24 cellular contexts compared by ENCODE assay signal in genomic region chr7:32221756-32222155, GRCh38.
DNase-seq lines count a peak whose midpoint lies in the region; ATAC-seq and TF ChIP-seq lines count a peak whose summit lies in the region.
"Had no signal": no experiment of that assay in that cellular context is flagged by ENCODE, and none has a peak within 500 bp of the region (broad histone marks: within the 10 kb centered on the region; RNA-seq: fewer than 3 reads in every experiment).

No MANE protein-coding gene starts in this region.

- H3K4me3 ChIP-seq in heart right ventricle (no peak overlapping the region), esophagus muscularis mucosa (no peak overlapping the region)
- H3K4me3 ChIP-seq: BLaER1 treated with 17β-estradiol and CSF1 and Interleukin-3, amounts not matched to agents 10 nM and 100 nM; K562; Peyer's patch; SK-N-MC had no signal

- peaks cover 0 to 5% (median 0%) of the 10 kb centered on the region in 9 donors for H3K4me1 ChIP-seq in heart right ventricle
- no peaks in the 10 kb centered on the region for H3K4me1 ChIP-seq in esophagus muscularis mucosa
- H3K4me1 ChIP-seq: BLaER1 treated with 17β-estradiol and CSF1 and Interleukin-3, amounts not matched to agents 10 nM and 100 nM; Caco-2; Peyer's patch had no signal

- intact Hi-C loops in cardiac septum (cut with DNase I) (no loop called here), heart right ventricle (cut with DNase I) (no loop called here), esophagus muscularis mucosa (cut with DNase I) (no loop called here)

- DNase-seq in NCI-H1694 treated with DMSO at 0.1 percent for 48 hours (lab: John Stamatoyannopoulos, UW) = peak; percentile 7
- DNase-seq in NCI-H1694 (lab: John Stamatoyannopoulos, UW) = no peak
- DNase-seq in cardiac septum (ENCODE audit: low spot score) = peak; percentile 68
- DNase-seq in heart right ventricle = no peak
- peak; percentile 68 for DNase-seq in esophagus muscularis mucosa (ENCODE audit: extremely low spot score)
- no peak for DNase-seq in NCI-H2107 (lab: John Stamatoyannopoulos, UW)
- no peak for DNase-seq in AG08396 (ENCODE audit: low spot score)
- DNase-seq: AML-193; Caco-2; CD4-positive, alpha-beta T cell; Kasumi-1; MV-4-11; NCI-H1105; NCI-H1436 treated with DMSO at 0.1 percent for 48 hours; NCI-H2029; NCI-H2227 treated with DMSO at 0.1 percent for 48 hours; NCI-H526 treated with DMSO at 0.1 percent for 48 hours; Peyer's patch; SIG-M5 had no signal

- TF ChIP-seq CTCF in heart right ventricle (IDR thresholded peaks at IDR 0.05) (no peak), esophagus muscularis mucosa (IDR thresholded peaks at IDR 0.05) (no peak)

- no peak for TF ChIP-seq EP300 in esophagus muscularis mucosa (IDR thresholded peaks at IDR 0.05)

- H3K27ac ChIP-seq in heart right ventricle = no peak overlapping the region
- no peak overlapping the region for H3K27ac ChIP-seq in esophagus muscularis mucosa (replicated peaks in 1 of 4)
- H3K27ac ChIP-seq: BLaER1 treated with 17β-estradiol and CSF1 and Interleukin-3, amounts not matched to agents 10 nM and 100 nM; Peyer's patch; SK-N-MC had no signal

- ATAC-seq in heart right ventricle = no peak
- no peak for ATAC-seq in GM18502 (IDR thresholded peaks at IDR 0.05; ENCODE audit: poor library complexity, unreplicated experiment)
- ATAC-seq: HepG2, K562 had no signal

- H3K9me3 ChIP-seq in heart right ventricle (no peaks in the 10 kb centered on the region), esophagus muscularis mucosa (no peaks in the 10 kb centered on the region)
- H3K9me3 ChIP-seq: Caco-2, Peyer's patch had no signal

- 73 to 78% methylated on average over 2 of the region's 2 CpGs for WGBS in heart right ventricle, 2 donors
- WGBS in esophagus muscularis mucosa = 72% methylated on average over 2 of the region's 2 CpGs

- no peaks in the 10 kb centered on the region for H3K36me3 ChIP-seq in heart right ventricle
- no peaks in the 10 kb centered on the region for H3K36me3 ChIP-seq in esophagus muscularis mucosa
- H3K36me3 ChIP-seq: BLaER1 treated with 17β-estradiol and CSF1 and Interleukin-3, amounts not matched to agents 10 nM and 100 nM; Peyer's patch had no signal

- no peak for TF ChIP-seq POLR2A in esophagus muscularis mucosa (IDR thresholded peaks at IDR 0.05; ENCODE audit: low read depth)

- H3K27me3 ChIP-seq in heart right ventricle = peaks cover 0 to 6% (median 0%) of the 10 kb centered on the region in 7 donors
- peaks cover 0 to 15% (median 0%) of the 10 kb centered on the region in 4 donors for H3K27me3 ChIP-seq in esophagus muscularis mucosa
- H3K27me3 ChIP-seq: BLaER1 treated with 17β-estradiol and CSF1 and Interleukin-3, amounts not matched to agents 10 nM and 100 nM; Peyer's patch had no signal

Comparison
In these comparisons a context has a peak if more than half of its experiments do, and no peak if none do; other contexts are left out.
1. DNase-seq: peak in NCI-H1694 treated with DMSO at 0.1 percent for 48 hours (single experiment), cardiac septum (single experiment) and esophagus muscularis mucosa (single experiment); none in NCI-H1694 (single experiment), heart right ventricle (0 of 2), NCI-H2107 (single experiment) and AG08396 (single experiment).